Comparison of ENCODE assay signal across 8 cellular contexts in the genomic region with DNA sequence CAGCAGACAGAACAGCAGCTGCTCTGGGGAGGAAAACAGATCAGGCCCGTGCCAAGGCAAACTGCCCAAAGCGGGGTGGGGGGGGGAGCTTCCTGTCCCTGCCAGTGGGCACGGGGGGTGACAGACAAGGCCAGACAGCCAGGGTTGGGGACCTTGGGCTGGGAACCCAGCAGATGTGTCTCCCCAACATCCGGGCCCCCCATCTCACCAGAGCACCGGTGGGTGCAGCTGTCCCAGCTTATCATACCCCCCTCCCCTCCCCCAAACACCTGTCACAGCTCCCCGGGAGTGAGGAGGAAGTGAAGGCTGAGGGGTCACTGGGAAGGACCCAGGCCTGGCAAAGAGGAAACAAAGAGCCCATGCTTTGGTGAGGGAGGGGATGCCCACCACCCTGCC. TPM values are rescaled to one million over a fixed set of nuclear protein-coding genes. Genes with fewer than 3 reads are reported as not detected.
A peak's percentile ranks its signal among the peaks of the same experiment; 100 is the strongest.
DNase-seq lines count a peak whose midpoint lies in the region; ATAC-seq and TF ChIP-seq lines count a peak whose summit lies in the region.

No MANE protein-coding gene starts in this region.

- H3K27ac Mint-ChIP-seq in brain = peak overlapping the region; percentile 58 to 98 (median 88)

- ATAC-seq in left lobe of liver (no peak), GM18909 (IDR thresholded peaks at IDR 0.05; ENCODE audit: poor library complexity, unreplicated experiment) (no peak), GM21515 (IDR thresholded peaks at IDR 0.05; ENCODE audit: unreplicated experiment) (no peak)

- H3K4me1 Mint-ChIP-seq in brain = peaks cover 50% of the 10 kb centered on the region

- peaks cover 7% of the 10 kb centered on the region for H3K36me3 Mint-ChIP-seq in brain

- DNase-seq in COR-L47 (lab: John Stamatoyannopoulos, UW) = peak; percentile 55
- peak; percentile 77 for DNase-seq in NCI-H69 (lab: John Stamatoyannopoulos, UW)
- peak; percentile 68 for DNase-seq in left lobe of liver (ENCODE audit: low spot score)
- no peak for DNase-seq in erythroblast (lab: John Stamatoyannopoulos, UW)

- H3K4me3 Mint-ChIP-seq in brain = peak overlapping the region; percentile 89 to 93 (median 91)

- H3K9me3 Mint-ChIP-seq in brain = peaks cover 0 to 2% (median 0%) of the 10 kb centered on the region in 5 experiments

- TF ChIP-seq CTCF in brain (conservative IDR thresholded peaks at IDR 0.05) = no peak

- no peaks in the 10 kb centered on the region for H3K27me3 Mint-ChIP-seq in brain

- TF ChIP-seq POLR2A in erythroblast (IDR thresholded peaks at IDR 0.05; ENCODE audit: low read length) = no peak

- H3K27ac ChIP-seq in temporal lobe (ENCODE audit: low read depth, low read length) = peak overlapping the region; percentile 23

RNA-seq across cellular contexts. Expression of a gene that starts 1.3 kb away (rescaled TPM):
- 334 TPM for polyA plus RNA-seq in brain (ENCODE audit: insufficient read depth, low read depth, low replicate concordance)
- total RNA-seq in left lobe of liver (50.1 TPM), temporal lobe (60.7 TPM)

RNA-seq across cellular contexts. Expression of a gene that starts 4.5 kb away (rescaled TPM):
- polyA plus RNA-seq in brain (ENCODE audit: insufficient read depth, low read depth, low replicate concordance) = 247 TPM
- total RNA-seq in left lobe of liver = 82.6 TPM
- 16.2 TPM for total RNA-seq in temporal lobe

RNA-seq across cellular contexts. Expression of a gene that starts 5.9 kb away (rescaled TPM):
- 8.6 TPM for polyA plus RNA-seq in brain (ENCODE audit: insufficient read depth, low read depth, low replicate concordance)
- total RNA-seq in left lobe of liver = 6.8 TPM
- total RNA-seq in temporal lobe = 3.7 TPM

RNA-seq across cellular contexts. Expression of a gene that starts 11.0 kb away (rescaled TPM):
- polyA plus RNA-seq in brain (ENCODE audit: insufficient read depth, low read depth, low replicate concordance) = 232 TPM
- total RNA-seq in left lobe of liver = 20.8 TPM
- 24.1 TPM for total RNA-seq in temporal lobe

RNA-seq across cellular contexts. Expression of a gene that starts 15.1 kb away (rescaled TPM):
- polyA plus RNA-seq in brain (ENCODE audit: insufficient read depth, low read depth, low replicate concordance) = 204 TPM
- total RNA-seq in left lobe of liver = 28.2 TPM
- 6.6 TPM for total RNA-seq in temporal lobe

Comparison
In these comparisons a context has a peak if more than half of its experiments do, and no peak if none do; other contexts are left out.
1. DNase-seq: peak in COR-L47 (single experiment), NCI-H69 (single experiment) and left lobe of liver (single experiment); none in erythroblast (0 of 2).